9 cellular contexts compared by ENCODE assay signal in the genomic region with DNA sequence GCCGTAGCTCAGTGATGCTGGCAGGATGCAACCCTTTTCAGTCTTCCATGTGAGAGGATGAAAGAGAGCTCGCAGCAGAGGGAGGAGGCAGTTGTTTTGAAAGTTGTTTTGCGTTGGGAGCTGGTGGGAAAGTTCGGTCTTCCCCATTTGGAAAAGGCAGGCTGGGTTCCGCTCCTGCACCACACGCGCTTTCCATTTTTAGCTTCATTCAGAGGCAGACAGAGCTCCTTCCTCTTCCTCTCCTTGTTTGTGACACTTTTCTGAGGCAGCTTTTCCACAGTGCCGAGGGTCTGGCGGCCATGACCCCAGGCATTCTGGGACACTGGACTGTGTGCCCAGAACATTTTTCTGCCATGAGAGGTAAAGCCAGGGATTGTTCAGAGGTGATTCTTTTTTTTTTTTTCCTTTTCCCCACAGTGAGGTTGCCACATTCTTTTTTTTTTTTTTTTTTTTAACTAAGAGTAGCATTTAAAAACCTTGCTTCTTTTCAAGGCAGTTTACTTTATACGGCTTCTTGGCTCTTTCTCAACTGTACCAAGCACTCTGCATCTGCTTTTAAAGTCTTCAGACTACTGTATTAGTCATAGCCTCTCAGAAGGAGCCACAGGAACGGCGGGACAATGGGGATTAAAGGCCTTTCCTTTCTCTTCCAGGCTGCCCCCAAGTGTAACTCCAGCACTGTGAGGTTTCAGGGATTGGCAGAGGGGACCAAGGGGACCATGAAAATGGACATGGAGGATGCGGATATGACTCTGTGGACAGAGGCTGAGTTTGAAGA. TPM values are rescaled to one million over a fixed set of nuclear protein-coding genes. Genes with fewer than 3 reads are reported as not detected.
DNase-seq lines count a peak whose midpoint lies in the region.
"Had no signal": no experiment of that assay in that cellular context is flagged by ENCODE, and none has a peak within 500 bp of the region (broad histone marks: within the 10 kb centered on the region; RNA-seq: fewer than 3 reads in every experiment).

No MANE protein-coding gene starts in this region.

- H4K20me1 ChIP-seq in BLaER1 treated with 17β-estradiol and CSF1 and Interleukin-3, amounts not matched to agents 10 nM and 100 nM, result peaks cover 3 to 52% (median 47%) of the 10 kb centered on the region in 11 experiments; a peak in 18 of 22 replicates

- H3K36me3 Mint-ChIP-seq in dendritic cell treated with granulocyte-macrophage colony-stimulating factor and Interleukin-4, amounts not matched to agents 40 ng/mL and 50 ng/mL, for 4 days (ENCODE audit: low read depth), result peaks cover 65% of the 10 kb centered on the region

- H3K27ac Mint-ChIP-seq in dendritic cell treated with granulocyte-macrophage colony-stimulating factor and Interleukin-4, amounts not matched to agents 40 ng/mL and 50 ng/mL, for 4 days, result peak overlapping the region; percentile 99

- intact Hi-C loops in dendritic cell treated with granulocyte-macrophage colony-stimulating factor and Interleukin-4, amounts not matched to agents 40 ng/mL and 50 ng/mL, for 4 days (cut with micrococcal nuclease), result loop anchor here (2.0 to 10.0 kb wide), 7 partner anchors 75 to 603 kb away; no protein-coding TSS in a partner anchor

- H3K4me1 Mint-ChIP-seq in dendritic cell treated with granulocyte-macrophage colony-stimulating factor and Interleukin-4, amounts not matched to agents 40 ng/mL and 50 ng/mL, for 4 days (ENCODE audit: low read depth), result peaks cover 84% of the 10 kb centered on the region

- H3K4me3 ChIP-seq in BLaER1 treated with 17β-estradiol and CSF1 and Interleukin-3, amounts not matched to agents 10 nM and 100 nM, result peak overlapping the region; percentile 63 to 82 (median 74)

- H3K4me2 ChIP-seq in BLaER1 treated with 17β-estradiol and CSF1 and Interleukin-3, amounts not matched to agents 10 nM and 100 nM, result peak overlapping the region; percentile 79 to 95 (median 94)

- peak overlapping the region; percentile 88 for H3K4me3 Mint-ChIP-seq in dendritic cell treated with granulocyte-macrophage colony-stimulating factor and Interleukin-4, amounts not matched to agents 40 ng/mL and 50 ng/mL, for 4 days

- no peaks in the 10 kb centered on the region for H3K9me3 ChIP-seq in BLaER1 treated with 17β-estradiol and CSF1 and Interleukin-3, amounts not matched to agents 10 nM and 100 nM (replicated peaks in 1 of 11)

- peaks cover 0 to 51% (median 47%) of the 10 kb centered on the region in 11 experiments; a peak in 18 of 22 replicates for H3K36me3 ChIP-seq in BLaER1 treated with 17β-estradiol and CSF1 and Interleukin-3, amounts not matched to agents 10 nM and 100 nM

- DNase-seq in M059J (ENCODE audit: low read depth) (peak; percentile 90), mucosa of gallbladder (ENCODE audit: low spot score) (peak; percentile 41), NCI-H2227 treated with DMSO at 0.1 percent for 48 hours (lab: John Stamatoyannopoulos, UW) (no peak), retina (no peak), NCI-H1694 (lab: John Stamatoyannopoulos, UW) (no peak), NCI-H446 treated with DMSO at 0.1 percent for 48 hours (lab: John Stamatoyannopoulos, UW) (no peak)
- DNase-seq: left cardiac atrium had no signal

- peak overlapping the region; percentile 85 to 96 (median 89) for H3K9ac ChIP-seq in BLaER1 treated with 17β-estradiol and CSF1 and Interleukin-3, amounts not matched to agents 10 nM and 100 nM

- H3K4me1 ChIP-seq in BLaER1 treated with 17β-estradiol and CSF1 and Interleukin-3, amounts not matched to agents 10 nM and 100 nM, result peaks cover 48 to 82% (median 68%) of the 10 kb centered on the region in 10 experiments

- peaks cover 0 to 23% (median 3%) of the 10 kb centered on the region in 11 experiments; a peak in 10 of 22 replicates for H3K27me3 ChIP-seq in BLaER1 treated with 17β-estradiol and CSF1 and Interleukin-3, amounts not matched to agents 10 nM and 100 nM

- peak overlapping the region; percentile 84 to 95 (median 92) for H3K27ac ChIP-seq in BLaER1 treated with 17β-estradiol and CSF1 and Interleukin-3, amounts not matched to agents 10 nM and 100 nM

- H3K27me3 Mint-ChIP-seq in dendritic cell treated with granulocyte-macrophage colony-stimulating factor and Interleukin-4, amounts not matched to agents 40 ng/mL and 50 ng/mL, for 4 days, result no peaks in the 10 kb centered on the region

- no peaks in the 10 kb centered on the region for H3K9me3 Mint-ChIP-seq in dendritic cell treated with granulocyte-macrophage colony-stimulating factor and Interleukin-4, amounts not matched to agents 40 ng/mL and 50 ng/mL, for 4 days

RNA-seq across cellular contexts. Expression of a gene that starts 1.6 kb away (rescaled TPM):
- total RNA-seq in M059J (2014; rRNA removed; shearing (Covaris generic)), result 8.0 and 14.8 TPM in 2 replicates
- 16.9 TPM for total RNA-seq in mucosa of gallbladder

Comparison
In these comparisons a context has a peak if more than half of its experiments do, and no peak if none do; other contexts are left out.
1. DNase-seq: peak in M059J (single experiment) and mucosa of gallbladder (single experiment); none in NCI-H2227 treated with DMSO at 0.1 percent for 48 hours (single experiment), retina (single experiment), NCI-H1694 (single experiment) and NCI-H446 treated with DMSO at 0.1 percent for 48 hours (single experiment).